18 cellular contexts compared by ENCODE assay signal in genomic region chrX:39167791-39168190, GRCh38.
DNase-seq lines count a peak whose midpoint lies in the region; ATAC-seq, FAIRE-seq and TF ChIP-seq lines count a peak whose summit lies in the region.
"Had no signal": no experiment of that assay in that cellular context is flagged by ENCODE, and none has a peak within 500 bp of the region (broad histone marks: within the 10 kb centered on the region; RNA-seq: fewer than 3 reads in every experiment).

No MANE protein-coding gene starts in this region.

- 63 to 68% methylated on average over 5 of the region's 5 CpGs for WGBS in pancreas, 2 donors

- H3K4me1 Mint-ChIP-seq in T-helper 2 cell treated with Interferon-gamma antibody and Interleukin-4, amounts not matched to agents 5 μg/mL and 100 μg/mL, for 36 hours (ENCODE audit: low read depth): peaks cover 57% of the 10 kb centered on the region

- no peaks in the 10 kb centered on the region for H3K4me1 ChIP-seq in colonic mucosa
- H3K4me1 ChIP-seq in pancreas: no peaks in the 10 kb centered on the region
- H3K4me1 ChIP-seq: lower lobe of right lung had no signal

- no peaks in the 10 kb centered on the region for H3K27me3 ChIP-seq in colonic mucosa
- no peaks in the 10 kb centered on the region for H3K27me3 ChIP-seq in pancreas
- H3K27me3 ChIP-seq: esophagus muscularis mucosa had no signal

- peak overlapping the region; percentile 29 for H3K4me3 Mint-ChIP-seq in T-helper 2 cell treated with Interferon-gamma antibody and Interleukin-4, amounts not matched to agents 5 μg/mL and 100 μg/mL, for 36 hours
- H3K4me3 Mint-ChIP-seq: activated T-cell treated with anti-CD3 and anti-CD28 coated beads, Interleukin-2, amount 50 U/mL, for 24 hours had no signal

- DNase-seq in GM18507 (ENCODE audit: extremely low spot score, insufficient read length, low read depth) (no peak), GM19239 (ENCODE audit: insufficient read length, low spot score) (peak; percentile 17), superior temporal gyrus (ENCODE audit: extremely low spot score) (no peak), colonic mucosa (no peak), pancreas (no peak)
- DNase-seq in T-helper 2 cell treated with Interferon-gamma antibody and Interleukin-4, amounts not matched to agents 5 μg/mL and 100 μg/mL, for 36 hours (ENCODE audit: low spot score): peak; percentile 42
- DNase-seq: activated T-cell treated with anti-CD3 and anti-CD28 coated beads, Interleukin-2, amount 50 U/mL, for 24 hours; amygdala; KBM-7; lower lobe of right lung; NCI-H187 treated with DMSO at 0.1 percent for 48 hours; NCI-H774 had no signal

- H3K36me3 Mint-ChIP-seq in T-helper 2 cell treated with Interferon-gamma antibody and Interleukin-4, amounts not matched to agents 5 μg/mL and 100 μg/mL, for 36 hours (ENCODE audit: low read depth): no peaks in the 10 kb centered on the region
- H3K36me3 Mint-ChIP-seq: CD4-positive, CD25-positive, alpha-beta regulatory T cell had no signal

- H3K9me3 Mint-ChIP-seq in T-helper 2 cell treated with Interferon-gamma antibody and Interleukin-4, amounts not matched to agents 5 μg/mL and 100 μg/mL, for 36 hours: no peaks in the 10 kb centered on the region
- H3K9me3 Mint-ChIP-seq: activated T-cell treated with anti-CD3 and anti-CD28 coated beads, Interleukin-2, amount 50 U/mL, for 24 hours had no signal

- no peaks in the 10 kb centered on the region for H3K27me3 Mint-ChIP-seq in T-helper 2 cell treated with Interferon-gamma antibody and Interleukin-4, amounts not matched to agents 5 μg/mL and 100 μg/mL, for 36 hours (ENCODE audit: low read depth)

- peak overlapping the region; percentile 57 for H3K27ac Mint-ChIP-seq in T-helper 2 cell treated with Interferon-gamma antibody and Interleukin-4, amounts not matched to agents 5 μg/mL and 100 μg/mL, for 36 hours
- H3K27ac Mint-ChIP-seq: activated T-cell treated with anti-CD3 and anti-CD28 coated beads, Interleukin-2, amount 50 U/mL, for 24 hours had no signal

- H3K36me3 ChIP-seq in colonic mucosa: no peaks in the 10 kb centered on the region
- H3K36me3 ChIP-seq in pancreas: no peaks in the 10 kb centered on the region
- H3K36me3 ChIP-seq: esophagus muscularis mucosa, lower lobe of right lung had no signal

- H3K9ac ChIP-seq in colonic mucosa (ENCODE audit: low read depth in 2 of 2, low read length in 2 of 2): no peak overlapping the region

- TF ChIP-seq CTCF in colonic mucosa (IDR thresholded peaks at IDR 0.05): no peak
- no peak for TF ChIP-seq CTCF in pancreas (IDR thresholded peaks at IDR 0.05)

- ATAC-seq in HG03060 (IDR thresholded peaks at IDR 0.05; ENCODE audit: low read depth, unreplicated experiment) (peak; percentile 60), pancreas (no peak)
- ATAC-seq: lower lobe of right lung had no signal

- H3K4me3 ChIP-seq in colonic mucosa (no peak overlapping the region), pancreas (no peak overlapping the region)
- H3K4me3 ChIP-seq: esophagus muscularis mucosa, lower lobe of right lung had no signal

- intact Hi-C loops in colonic mucosa (cut with DNase I): no loop called here
- intact Hi-C loops in pancreas (cut with DNase I): no loop called here

- H3K9me3 ChIP-seq in colonic mucosa (no peaks in the 10 kb centered on the region), pancreas (no peaks in the 10 kb centered on the region)
- H3K9me3 ChIP-seq: esophagus muscularis mucosa, lower lobe of right lung had no signal

- FAIRE-seq in GM18507 (lab: Jason Lieb, UNC) (peak; percentile 73), GM19239 (lab: Jason Lieb, UNC) (peak; percentile 79), pancreas (lab: Jason Lieb, UNC) (no peak)
- FAIRE-seq: G401.6, H54 had no signal

- no peak overlapping the region for H3K27ac ChIP-seq in colonic mucosa
- no peak overlapping the region for H3K27ac ChIP-seq in pancreas
- H3K27ac ChIP-seq: esophagus muscularis mucosa, lower lobe of right lung, VCaP had no signal

Comparison
In these comparisons a context has a peak if more than half of its experiments do, and no peak if none do; other contexts are left out.
1. DNase-seq: peak in GM19239 (single experiment) and T-helper 2 cell treated with Interferon-gamma antibody and Interleukin-4, amounts not matched to agents 5 μg/mL and 100 μg/mL, for 36 hours (single experiment); none in GM18507 (single experiment), superior temporal gyrus (single experiment), colonic mucosa (single experiment) and pancreas (0 of 6).